14 cellular contexts compared by ENCODE assay signal in the genomic region with DNA sequence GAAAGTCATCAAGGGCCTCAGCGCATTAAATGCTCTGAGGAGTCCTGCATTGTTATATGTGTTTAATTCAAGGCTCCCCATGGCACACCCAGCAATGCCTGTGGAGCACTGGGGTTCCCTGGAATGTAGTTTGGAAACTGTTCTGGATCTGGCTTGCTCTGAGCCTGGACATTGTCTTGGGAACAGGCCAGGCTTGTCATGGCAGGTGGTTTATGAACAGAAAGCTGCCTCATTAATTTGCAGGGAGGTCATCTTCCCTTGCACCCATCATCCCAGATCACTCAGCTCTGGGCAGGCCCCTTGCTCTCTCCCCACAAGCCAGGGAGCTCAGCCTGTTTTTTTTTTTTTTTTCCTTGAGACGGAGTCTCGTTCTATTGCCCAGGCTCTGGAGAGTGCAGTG. TPM values are rescaled to one million over a fixed set of nuclear protein-coding genes. Genes with fewer than 3 reads are reported as not detected.
DNase-seq lines count a peak whose midpoint lies in the region; ATAC-seq and TF ChIP-seq lines count a peak whose summit lies in the region.
"Had no signal": no experiment of that assay in that cellular context is flagged by ENCODE, and none has a peak within 500 bp of the region (broad histone marks: within the 10 kb centered on the region; RNA-seq: fewer than 3 reads in every experiment).

No MANE protein-coding gene starts in this region.

- intact Hi-C loops in CD4-positive, alpha-beta T cell (cut with DNase I, micrococcal nuclease), result no loop called here

- no peak overlapping the region for H3K27ac Mint-ChIP-seq in CD4-positive, alpha-beta T cell
- H3K27ac Mint-ChIP-seq: CD4-positive, alpha-beta memory T cell had no signal

- H3K4me3 ChIP-seq in neutrophil (ENCODE audit: low read depth in 1 of 2, low read length in 1 of 2), result no peak overlapping the region
- H3K4me3 ChIP-seq: A549, GM23248 had no signal

- H3K27ac ChIP-seq in neutrophil, result peak overlapping the region; percentile 77
- no peak overlapping the region for H3K27ac ChIP-seq in CD4-positive, alpha-beta T cell (ENCODE audit: low read depth, low read length)
- H3K27ac ChIP-seq: A549, GM23248 had no signal

- no peaks in the 10 kb centered on the region for H3K9me3 Mint-ChIP-seq in CD4-positive, alpha-beta T cell

- in situ Hi-C loops in G401 (cut with HindIII; ENCODE audit: low sequenced_read_pairs), result no loop called here

- POLR2A ChIA-PET in CD4-positive, alpha-beta T cell (lab: Charles Lee), result no interaction called here

- peaks cover 8% of the 10 kb centered on the region for H3K4me1 Mint-ChIP-seq in CD4-positive, alpha-beta T cell (ENCODE audit: low read depth)

- CTCF ChIA-PET in CD4-positive, alpha-beta T cell (lab: Charles Lee), result no interaction called here

- peak; percentile 44 for DNase-seq in G401 (ENCODE audit: low spot score)
- peak; percentile 48 for DNase-seq in cerebellum (ENCODE audit: low spot score)
- DNase-seq in HK-2 (ENCODE audit: unreplicated experiment), result no peak
- no peak for DNase-seq in CD4-positive, alpha-beta T cell
- no peak for DNase-seq in NCI-H128 (lab: John Stamatoyannopoulos, UW; ENCODE audit: unreplicated experiment)
- DNase-seq: BE2C, Caco-2, DMS53, GM23248 had no signal

- H3K27me3 ChIP-seq in neutrophil, result no peaks in the 10 kb centered on the region
- H3K27me3 ChIP-seq in CD4-positive, alpha-beta T cell (ENCODE audit: control insufficient read depth, insufficient read depth, low read length), result no peaks in the 10 kb centered on the region
- H3K27me3 ChIP-seq: BE2C had no signal

- no peak overlapping the region for H3K4me3 Mint-ChIP-seq in CD4-positive, alpha-beta T cell

- H3K4me1 ChIP-seq in neutrophil (ENCODE audit: control insufficient read depth in 1 of 2, insufficient read depth in 1 of 2, low read depth in 1 of 2, low read length in 1 of 2), result peaks cover 32 to 41% of the 10 kb centered on the region in 2 experiments
- H3K4me1 ChIP-seq: A549, BE2C had no signal

- H3K9me3 ChIP-seq in neutrophil, result no peaks in the 10 kb centered on the region
- no peaks in the 10 kb centered on the region for H3K9me3 ChIP-seq in CD4-positive, alpha-beta T cell (ENCODE audit: control insufficient read depth, low read length)
- H3K9me3 ChIP-seq: A549, BE2C, Caco-2 had no signal

- no peaks in the 10 kb centered on the region for H3K36me3 ChIP-seq in neutrophil
- H3K36me3 ChIP-seq: BE2C had no signal

- no peaks in the 10 kb centered on the region for H3K36me3 Mint-ChIP-seq in CD4-positive, alpha-beta T cell (ENCODE audit: low read depth)
- H3K36me3 Mint-ChIP-seq: CD4-positive, alpha-beta memory T cell had no signal

- no peak for TF ChIP-seq CTCF in neutrophil (IDR thresholded peaks at IDR 0.05)
- TF ChIP-seq CTCF in CD4-positive, alpha-beta T cell (IDR thresholded peaks at IDR 0.05), result no peak

- no peak for ATAC-seq in GM18517 (IDR thresholded peaks at IDR 0.05; ENCODE audit: unreplicated experiment)
- no peak for ATAC-seq in CD4-positive, alpha-beta T cell (ENCODE audit: poor library complexity)
- ATAC-seq: A549, HCT116 had no signal

- peaks cover 4% of the 10 kb centered on the region for H3K27me3 Mint-ChIP-seq in CD4-positive, alpha-beta T cell

RNA-seq across cellular contexts. Expression of a gene that starts 32.9 kb away (rescaled TPM):
- 113 and 126 TPM in 2 replicates for total RNA-seq in G401 (2014; rRNA removed; shearing (Covaris generic))
- total RNA-seq in cerebellum, result 7.5 TPM
- 1 to 10 TPM; 7.3 to 9.2 TPM for total RNA-seq in CD4-positive, alpha-beta T cell

RNA-seq across cellular contexts. Expression of a gene that starts 51.8 kb away (rescaled TPM):
- total RNA-seq in G401 (2014; rRNA removed; shearing (Covaris generic)), result 15.1 and 26.6 TPM in 2 replicates
- 1.5 TPM for total RNA-seq in cerebellum
- total RNA-seq in CD4-positive, alpha-beta T cell, result 100 to 1,000 TPM; 107 to 112 TPM

Comparison
In these comparisons a context has a peak if more than half of its experiments do, and no peak if none do; other contexts are left out.
1. DNase-seq: peak in G401 (single experiment) and cerebellum (single experiment); none in HK-2 (single experiment), CD4-positive, alpha-beta T cell (0 of 10) and NCI-H128 (single experiment).
2. RNA of a gene that starts 32.9 kb away (total RNA-seq): 113 to 126 TPM in G401; 7.3 to 9.2 TPM in CD4-positive, alpha-beta T cell and 7.5 TPM in cerebellum (single experiment); every median in the first group is over 10 times any median in the second.